ENCODE assay signal across 1 cellular context in genomic region chr15:78316211-78317077, GRCh38.
A peak's percentile ranks its signal among the peaks of the same experiment; 100 is the strongest.
TF ChIP-seq lines count a peak whose summit lies in the region.

No MANE protein-coding gene starts in this region.

TF ChIP-seq in H1, 55 proteins besides CTCF, POLR2A, EP300 and RAD21:
- no peak for TF ChIP-seq ASH2L (IDR thresholded peaks at IDR 0.05; ENCODE audit: low read length)
- no peak for TF ChIP-seq YY1 (IDR thresholded peaks at IDR 0.05; ENCODE audit: low read depth, low read length)
- TF ChIP-seq KDM1A (IDR thresholded peaks at IDR 0.05; ENCODE audit: borderline replicate concordance, low read length) = no peak
- no peak for TF ChIP-seq GTF2F1 (IDR thresholded peaks at IDR 0.05; ENCODE audit: borderline replicate concordance, low read depth, low read length)
- 0 out of 4 replicates have a peak, but pooled peaks of 1 of the 2 experiments have one; percentile 20 for TF ChIP-seq HDAC2 (IDR thresholded peaks at IDR 0.05; ENCODE audit: borderline replicate concordance in 1 of 2, low read depth in 2 of 2, low read length in 2 of 2)
- TF ChIP-seq RNF2 (IDR thresholded peaks at IDR 0.05; ENCODE audit: borderline replicate concordance, low read depth, low read length, missing control alignments, poor library complexity, severe bottlenecking) = no peak
- peak; percentile 31; the same call in 1 of the 2 replicates for TF ChIP-seq RBBP5 (IDR thresholded peaks at IDR 0.05; ENCODE audit: borderline replicate concordance, low read depth, low read length)
- TF ChIP-seq HDAC6 (IDR thresholded peaks at IDR 0.05; ENCODE audit: low read depth, low read length) = no peak
- no peak for TF ChIP-seq JUN (IDR thresholded peaks at IDR 0.05; ENCODE audit: low read depth, low read length)
- no peak for TF ChIP-seq TAF1 (IDR thresholded peaks at IDR 0.05; ENCODE audit: low read depth, low read length)
- TF ChIP-seq TBP (IDR thresholded peaks at IDR 0.05; ENCODE audit: low read depth, low read length) = peak; percentile 77
